8 cellular contexts compared by ENCODE assay signal in the genomic region with DNA sequence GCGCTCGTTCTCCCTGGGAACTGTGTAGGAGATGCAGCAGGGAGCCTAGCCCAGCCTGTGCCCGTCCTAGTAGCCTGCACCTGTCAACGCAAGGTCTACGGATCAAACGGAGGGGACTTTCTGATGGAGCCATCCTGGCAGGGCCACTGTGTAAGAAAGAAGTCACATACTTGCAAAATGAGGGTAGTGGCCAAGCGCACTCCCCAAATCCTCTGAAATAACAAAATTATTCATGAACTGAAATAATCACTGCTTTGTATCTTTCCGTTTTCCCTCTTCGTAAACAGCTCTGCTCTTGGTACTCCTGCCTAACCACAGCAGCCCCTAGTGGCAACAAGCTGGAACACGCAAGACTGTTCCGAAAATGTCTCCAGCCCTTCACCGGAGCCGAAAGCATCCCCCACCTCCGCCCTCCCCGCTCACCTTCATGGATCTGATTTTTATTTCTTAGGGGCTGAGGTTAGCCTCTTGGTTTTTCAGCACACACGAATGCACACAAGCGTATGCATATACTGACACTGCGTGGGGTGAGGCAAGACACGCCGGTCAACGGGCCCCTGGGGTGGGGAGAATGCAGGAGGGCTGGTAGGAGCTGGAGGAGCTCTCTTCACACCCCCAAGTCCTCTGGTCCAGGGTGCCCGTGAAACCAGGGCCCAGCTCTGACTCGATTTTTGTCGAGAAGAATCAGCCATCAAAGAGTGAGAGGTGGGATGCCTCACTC.
DNase-seq lines count a peak whose midpoint lies in the region; ATAC-seq and TF ChIP-seq lines count a peak whose summit lies in the region.

No MANE protein-coding gene starts in this region.

- TF ChIP-seq CTCF in GM10266 (IDR thresholded peaks at IDR 0.05; ENCODE audit: control insufficient read depth, insufficient read depth, low read depth, missing control alignments), result peak; percentile 86

- intact Hi-C loops in left ventricle myocardium superior (cut with micrococcal nuclease), result loop anchor here (10.0 kb wide), 1 partner anchor 910 kb away; a partner anchor contains a TSS

- ATAC-seq in HG03025 (IDR thresholded peaks at IDR 0.05; ENCODE audit: low FRiP score, unreplicated experiment) (peak; percentile 51), left ventricle myocardium superior (peak; percentile 80), GM21737 (IDR thresholded peaks at IDR 0.05; ENCODE audit: unreplicated experiment) (no peak)

- DNase-seq in A172 (ENCODE audit: low spot score) (peak; percentile 53), GM10266 (ENCODE audit: extremely low spot score) (peak; percentile 71), NCI-H526 (lab: John Stamatoyannopoulos, UW) (peak; percentile 24 to 55), amniotic epithelial cell (ENCODE audit: low read depth) (peak; percentile 60), left ventricle myocardium superior (peak; percentile 46), pulmonary artery endothelial cell (ENCODE audit: low read depth, low spot score) (peak; percentile 10)

Comparison
In these comparisons a context has a peak if more than half of its experiments do, and no peak if none do; other contexts are left out.
1. DNase-seq: peak in every context shown above with its lines; median percentile 71 in GM10266; 60 in amniotic epithelial cell; 53 in A172; 46 in left ventricle myocardium superior; 40 in NCI-H526; 10 in pulmonary artery endothelial cell.